14 cellular contexts compared by ENCODE assay signal in the genomic region with DNA sequence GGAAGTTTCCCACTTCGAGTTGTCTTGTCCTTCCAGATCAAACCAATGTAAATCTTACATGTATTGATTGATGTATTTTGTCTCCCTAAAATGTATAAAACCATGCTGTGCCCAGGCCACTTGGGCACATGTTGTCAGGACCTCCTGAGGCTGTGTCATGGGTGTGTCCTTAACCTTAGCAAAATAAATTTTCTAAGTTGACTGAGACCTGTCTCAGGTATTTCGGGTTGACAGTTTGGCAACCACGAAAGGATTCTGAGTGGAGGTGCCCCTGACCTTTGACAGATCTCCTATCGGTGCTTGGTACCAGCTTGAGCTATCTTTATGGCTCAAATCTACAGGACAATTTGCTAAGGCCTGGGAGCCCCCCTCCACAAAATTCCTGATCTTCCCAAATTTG. TPM values are rescaled to one million over a fixed set of nuclear protein-coding genes. Genes with fewer than 3 reads are reported as not detected.
DNase-seq lines count a peak whose midpoint lies in the region; ATAC-seq and TF ChIP-seq lines count a peak whose summit lies in the region.
"Had no signal": no experiment of that assay in that cellular context is flagged by ENCODE, and none has a peak within 500 bp of the region (broad histone marks: within the 10 kb centered on the region; RNA-seq: fewer than 3 reads in every experiment).

No MANE protein-coding gene starts in this region.

- ATAC-seq in memory B cell (ENCODE audit: low read depth): no peak

- POLR2A ChIA-PET in activated CD4-positive, alpha-beta memory T cell treated with anti-CD3 and anti-CD28 coated beads, Interleukin-2, amount 10 ng/mL, durations not matched to agents 7 days and 5 days (lab: Charles Lee): no interaction called here

- no peaks in the 10 kb centered on the region for H3K36me3 ChIP-seq in left ventricle myocardium inferior

- no peak overlapping the region for H3K27ac ChIP-seq in left ventricle myocardium inferior (replicated peaks)

- no peak overlapping the region for H3K27ac Mint-ChIP-seq in activated CD4-positive, alpha-beta memory T cell treated with anti-CD3 and anti-CD28 coated beads, Interleukin-2, amount 10 ng/mL, durations not matched to agents 7 days and 5 days
- H3K27ac Mint-ChIP-seq in memory B cell: peak overlapping the region; percentile 78
- H3K27ac Mint-ChIP-seq in type B pancreatic cell: no peak overlapping the region

- CTCF ChIA-PET in activated CD4-positive, alpha-beta memory T cell treated with anti-CD3 and anti-CD28 coated beads, Interleukin-2, amount 10 ng/mL, durations not matched to agents 7 days and 5 days (lab: Charles Lee): interaction anchor here (1.1 kb wide), 2 partner anchors 8 to 103 kb away, joined by 3 to 4 read pairs; no protein-coding TSS in a partner anchor

- H3K27me3 Mint-ChIP-seq in activated CD4-positive, alpha-beta memory T cell treated with anti-CD3 and anti-CD28 coated beads, Interleukin-2, amount 10 ng/mL, durations not matched to agents 7 days and 5 days: peaks cover 2% of the 10 kb centered on the region
- H3K27me3 Mint-ChIP-seq in memory B cell (no peaks in the 10 kb centered on the region), type B pancreatic cell (peaks cover 5% of the 10 kb centered on the region)

- peaks cover 2% of the 10 kb centered on the region for H3K36me3 Mint-ChIP-seq in activated CD4-positive, alpha-beta memory T cell treated with anti-CD3 and anti-CD28 coated beads, Interleukin-2, amount 10 ng/mL, durations not matched to agents 7 days and 5 days (ENCODE audit: low read depth)
- H3K36me3 Mint-ChIP-seq in memory B cell (no peaks in the 10 kb centered on the region), type B pancreatic cell (no peaks in the 10 kb centered on the region)

- DNase-seq in cardiac septum (ENCODE audit: low spot score): peak; percentile 55
- no peak for DNase-seq in left ventricle myocardium inferior
- no peak for DNase-seq in activated CD4-positive, alpha-beta memory T cell treated with anti-CD3 and anti-CD28 coated beads, Interleukin-2, amount 10 ng/mL, durations not matched to agents 7 days and 5 days
- DNase-seq in memory B cell (ENCODE audit: low spot score in 2 of 2): no peak
- no peak for DNase-seq in type B pancreatic cell (ENCODE audit: extremely low spot score, unreplicated experiment)
- no peak for DNase-seq in HUDEP-2 (lab: John Stamatoyannopoulos, UW; ENCODE audit: unreplicated experiment in 76 of 76)
- DNase-seq in stimulated activated CD8-positive, alpha-beta memory T cell treated with anti-CD3 and anti-CD28 coated beads, Interleukin-4, amount 100 ng/mL, for 48 hours: no peak
- no peak for DNase-seq in DMS 273 treated with DMSO at 0.1 percent for 48 hours (lab: John Stamatoyannopoulos, UW)
- DNase-seq: activated effector memory CD4-positive, alpha-beta T cell treated with Interleukin-2 at 50 U/mL for 16 hours; caudate nucleus; DMS79; mesenchymal stem cell; NCI-H526 treated with DMSO at 0.1 percent for 48 hours; testis had no signal

- H3K4me1 ChIP-seq in left ventricle myocardium inferior: peaks cover 19% of the 10 kb centered on the region

- H3K4me1 Mint-ChIP-seq in activated CD4-positive, alpha-beta memory T cell treated with anti-CD3 and anti-CD28 coated beads, Interleukin-2, amount 10 ng/mL, durations not matched to agents 7 days and 5 days: peaks cover 29% of the 10 kb centered on the region
- H3K4me1 Mint-ChIP-seq in memory B cell (peaks cover 9% of the 10 kb centered on the region), type B pancreatic cell (ENCODE audit: unreplicated experiment) (peaks cover 8% of the 10 kb centered on the region)

- intact Hi-C loops in cardiac septum (cut with DNase I) (loop anchor here (2.0 kb wide), 1 partner anchor 41 kb away; no protein-coding TSS in a partner anchor), left ventricle myocardium inferior (cut with micrococcal nuclease) (loop anchor here (10.0 kb wide), 1 partner anchor 59 kb away; no protein-coding TSS in a partner anchor)

- TF ChIP-seq CTCF in left ventricle myocardium inferior (IDR thresholded peaks at IDR 0.05; ENCODE audit: borderline replicate concordance): no peak
- TF ChIP-seq CTCF in type B pancreatic cell (conservative IDR thresholded peaks at IDR 0.05): no peak

- H3K9me3 Mint-ChIP-seq in activated CD4-positive, alpha-beta memory T cell treated with anti-CD3 and anti-CD28 coated beads, Interleukin-2, amount 10 ng/mL, durations not matched to agents 7 days and 5 days: no peaks in the 10 kb centered on the region
- H3K9me3 Mint-ChIP-seq in memory B cell (no peaks in the 10 kb centered on the region), type B pancreatic cell (no peaks in the 10 kb centered on the region)

- H3K4me3 Mint-ChIP-seq in activated CD4-positive, alpha-beta memory T cell treated with anti-CD3 and anti-CD28 coated beads, Interleukin-2, amount 10 ng/mL, durations not matched to agents 7 days and 5 days: peak overlapping the region; percentile 85
- H3K4me3 Mint-ChIP-seq in memory B cell: peak overlapping the region; percentile 71
- H3K4me3 Mint-ChIP-seq in type B pancreatic cell: peak overlapping the region; percentile 72

- no peaks in the 10 kb centered on the region for H3K27me3 ChIP-seq in left ventricle myocardium inferior (ENCODE audit: low read depth)
- H3K27me3 ChIP-seq: testis had no signal

- no peaks in the 10 kb centered on the region for H3K9me3 ChIP-seq in left ventricle myocardium inferior (replicated peaks)
- H3K9me3 ChIP-seq: testis had no signal

- H3K4me3 ChIP-seq in left ventricle myocardium inferior: no peak overlapping the region

RNA-seq across cellular contexts. Expression of gene POC1A, which starts 1.7 kb away (rescaled TPM):
- total RNA-seq in cardiac septum: 1.5 TPM
- 1.2 TPM for total RNA-seq in left ventricle myocardium inferior
- 10 to 100 TPM; 24.8 to 25.6 TPM for total RNA-seq in activated CD4-positive, alpha-beta memory T cell treated with anti-CD3 and anti-CD28 coated beads, Interleukin-2, amount 10 ng/mL, durations not matched to agents 7 days and 5 days
- total RNA-seq in type B pancreatic cell (ENCODE audit: low replicate concordance): 10.5 and 19.1 TPM in 2 replicates

RNA-seq across cellular contexts. Expression of gene ALAS1, which starts 42.0 kb away (rescaled TPM):
- total RNA-seq in cardiac septum (154 TPM), left ventricle myocardium inferior (180 TPM), type B pancreatic cell (ENCODE audit: low replicate concordance) (57.1 and 60.8 TPM in 2 replicates)
- total RNA-seq in activated CD4-positive, alpha-beta memory T cell treated with anti-CD3 and anti-CD28 coated beads, Interleukin-2, amount 10 ng/mL, durations not matched to agents 7 days and 5 days: 10 to 100 TPM; 62.1 to 62.6 TPM
